ENCODE assay signal across 16 cellular contexts in the genomic region with DNA sequence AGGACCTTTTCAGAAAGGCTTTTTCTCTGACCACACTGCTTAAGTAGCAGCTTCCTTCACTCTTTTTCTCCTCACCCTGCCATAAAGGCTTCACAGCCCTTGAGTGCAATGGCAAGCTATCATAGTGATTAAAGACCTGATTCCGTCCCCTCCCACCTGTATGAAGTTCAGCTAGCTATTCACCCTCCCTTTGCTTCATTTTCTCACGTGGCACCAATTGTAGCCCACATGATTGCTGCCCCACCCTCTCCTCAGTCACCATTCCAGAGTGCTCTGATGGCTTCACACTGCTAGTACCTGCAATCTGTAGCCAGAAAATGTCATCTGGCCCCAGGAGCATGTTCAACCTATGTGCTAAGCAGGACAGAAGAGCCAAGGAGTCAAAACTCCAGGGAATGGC.
DNase-seq lines count a peak whose midpoint lies in the region; ATAC-seq, FAIRE-seq and TF ChIP-seq lines count a peak whose summit lies in the region.
"Had no signal": no experiment of that assay in that cellular context is flagged by ENCODE, and none has a peak within 500 bp of the region (broad histone marks: within the 10 kb centered on the region; RNA-seq: fewer than 3 reads in every experiment).

No MANE protein-coding gene starts in this region.

- POLR2A ChIA-PET in A673 (lab: Charles Lee; ENCODE audit: low non-redundant PET), result interaction anchor here (0.6 kb wide), 1 partner anchor 973 kb away, joined by 3 read pairs; no protein-coding TSS in a partner anchor
- POLR2A ChIA-PET in K562 (lab: Yijun Ruan, JAX), result no interaction called here

- no peak overlapping the region for H3K4me2 ChIP-seq in K562 (ENCODE audit: insufficient read depth, low read length)

- no peaks in the 10 kb centered on the region for H3K36me3 Mint-ChIP-seq in activated naive CD4-positive, alpha-beta T cell treated with anti-CD3 and anti-CD28 coated beads, Interleukin-2, amount 50 U/mL, for 72 hours
- H3K36me3 Mint-ChIP-seq: CD4-positive, alpha-beta memory T cell had no signal

- BruUV-seq in A673 (replicated peaks; lab: Mats Ljungman, UMichigan), result no TSS peak
- no TSS peak for BruUV-seq in K562 (replicated peaks; lab: Mats Ljungman, UMichigan)

- no peaks in the 10 kb centered on the region for H4K20me1 ChIP-seq in K562 (replicated peaks; ENCODE audit: control insufficient read depth, insufficient read depth, low read length)

- no peak for ATAC-seq in K562
- peak; percentile 32 for ATAC-seq in mucosa of descending colon
- ATAC-seq in pancreas, result no peak
- no peak for ATAC-seq in activated naive CD4-positive, alpha-beta T cell treated with anti-CD3 and anti-CD28 coated beads, Interleukin-2, amount 50 U/mL, for 72 hours
- ATAC-seq: HCT116 had no signal

- TF ChIP-seq POLR2A in K562 (conservative IDR thresholded peaks at IDR 0.05) (no peak), adrenal gland (IDR thresholded peaks at IDR 0.05) (no peak)

- H3K9me3 Mint-ChIP-seq in activated naive CD4-positive, alpha-beta T cell treated with anti-CD3 and anti-CD28 coated beads, Interleukin-2, amount 50 U/mL, for 72 hours, result no peaks in the 10 kb centered on the region

- in situ Hi-C loops in K562 (cut with MboI), result no loop called here

- H3K27me3 ChIP-seq in A673 (replicated peaks; ENCODE audit: insufficient read depth, low read depth, low read length, poor library complexity), result no peaks in the 10 kb centered on the region
- no peaks in the 10 kb centered on the region for H3K27me3 ChIP-seq in K562 (ENCODE audit: control insufficient read depth in 2 of 2, insufficient read depth in 2 of 2, low read length in 2 of 2)
- H3K27me3 ChIP-seq in adrenal gland, result no peaks in the 10 kb centered on the region
- H3K27me3 ChIP-seq in pancreas, result no peaks in the 10 kb centered on the region
- H3K27me3 ChIP-seq: BE2C had no signal

- TF ChIP-seq CTCF in A673 (conservative IDR thresholded peaks at IDR 0.05; ENCODE audit: low read depth, low read length) (no peak), K562 (IDR thresholded peaks at IDR 0.05 in 2 of 3, conservative IDR thresholded peaks at IDR 0.05 in 1 of 3; ENCODE audit: insufficient read depth in 2 of 3, low read depth in 1 of 3, low read length in 3 of 3) (no peak), mucosa of descending colon (IDR thresholded peaks at IDR 0.05) (no peak), adrenal gland (IDR thresholded peaks at IDR 0.05) (no peak), pancreas (IDR thresholded peaks at IDR 0.05) (no peak)

- H3K79me2 ChIP-seq in K562 (ENCODE audit: control insufficient read depth, insufficient read depth, low read length), result no peaks in the 10 kb centered on the region

- H3K36me3 ChIP-seq in A673 (ENCODE audit: insufficient read depth, low read length, poor library complexity, severe bottlenecking) (no peaks in the 10 kb centered on the region), K562 (ENCODE audit: control insufficient read depth, insufficient read depth, low read length) (no peaks in the 10 kb centered on the region), mucosa of descending colon (ENCODE audit: low read depth) (no peaks in the 10 kb centered on the region), adrenal gland (replicated peaks in 1 of 2) (no peaks in the 10 kb centered on the region), pancreas (no peaks in the 10 kb centered on the region)
- H3K36me3 ChIP-seq: BE2C had no signal

- H3K27ac Mint-ChIP-seq in activated naive CD4-positive, alpha-beta T cell treated with anti-CD3 and anti-CD28 coated beads, Interleukin-2, amount 50 U/mL, for 72 hours, result no peak overlapping the region
- H3K27ac Mint-ChIP-seq: CD4-positive, alpha-beta memory T cell had no signal

- CTCF ChIA-PET in A673 (lab: Charles Lee) (no interaction called here), K562 (lab: Yijun Ruan, JAX; ENCODE audit: low intra/inter-chr PET ratio) (no interaction called here)

- H2AFZ ChIP-seq in K562 (ENCODE audit: low read depth, low read length), result peak overlapping the region; percentile 14; the same call in 1 of the 2 replicates

- FAIRE-seq in GM18507 (lab: Jason Lieb, UNC) (peak; percentile 65), K562 (lab: Jason Lieb, UNC) (no peak), pancreas (lab: Jason Lieb, UNC) (no peak)
- FAIRE-seq: A204.1, H54 had no signal

- no peak for TF ChIP-seq RAD21 in K562 (CRISPR knock-in tag; conservative IDR thresholded peaks at IDR 0.05 in 1 of 2, IDR thresholded peaks at IDR 0.05 in 1 of 2)

- no peaks in the 10 kb centered on the region for H3K9me1 ChIP-seq in K562 (ENCODE audit: control insufficient read depth, insufficient read depth, low read length)

- H3K4me3 ChIP-seq in A673 (ENCODE audit: low read depth, low read length, poor library complexity, severe bottlenecking) (no peak overlapping the region), K562 (no peak overlapping the region), mucosa of descending colon (no peak overlapping the region), adrenal gland (no peak overlapping the region), pancreas (no peak overlapping the region)
- H3K4me3 ChIP-seq: GM23248 had no signal

- H3K4me1 ChIP-seq in A673 (ENCODE audit: insufficient read depth, low read length, poor library complexity, severe bottlenecking), result peaks cover 23% of the 10 kb centered on the region
- no peaks in the 10 kb centered on the region for H3K4me1 ChIP-seq in K562 (replicated peaks in 1 of 2; ENCODE audit: control insufficient read depth in 2 of 2, insufficient read depth in 2 of 2, low read length in 2 of 2)
- H3K4me1 ChIP-seq in mucosa of descending colon (ENCODE audit: low read depth), result no peaks in the 10 kb centered on the region
- H3K4me1 ChIP-seq in adrenal gland (replicated peaks in 1 of 2), result no peaks in the 10 kb centered on the region
- H3K4me1 ChIP-seq in pancreas, result no peaks in the 10 kb centered on the region
- H3K4me1 ChIP-seq: BE2C had no signal

- no peak for TF ChIP-seq EP300 in K562 (IDR thresholded peaks at IDR 0.05; ENCODE audit: low read length)

- H3K9me3 ChIP-seq in A673 (ENCODE audit: low read depth, low read length, poor library complexity, severe bottlenecking) (no peaks in the 10 kb centered on the region), K562 (replicated peaks; ENCODE audit: control insufficient read depth, insufficient read depth, low read depth, low read length) (no peaks in the 10 kb centered on the region), mucosa of descending colon (no peaks in the 10 kb centered on the region), adrenal gland (replicated peaks in 1 of 3) (no peaks in the 10 kb centered on the region), pancreas (no peaks in the 10 kb centered on the region)
- H3K9me3 ChIP-seq: BE2C had no signal

- H3K9ac ChIP-seq in K562 (ENCODE audit: insufficient read depth in 1 of 2, low read depth in 2 of 2, low read length in 2 of 2), result no peak overlapping the region
- H3K9ac ChIP-seq: GM23248 had no signal

- DNase-seq in A673 (ENCODE audit: low spot score) (no peak), GM18507 (ENCODE audit: extremely low spot score, insufficient read length, low read depth) (no peak), K562 (ENCODE audit: extremely low read depth in 1 of 4, low spot score in 3 of 4) (no peak), mucosa of descending colon (no peak), adrenal gland (no peak), pancreas (no peak)
- no peak for DNase-seq in activated naive CD4-positive, alpha-beta T cell treated with anti-CD3 and anti-CD28 coated beads, Interleukin-2, amount 50 U/mL, for 72 hours (ENCODE audit: low spot score in 2 of 2)
- DNase-seq: BE2C; CD4-positive, alpha-beta memory T cell; DMS79; GM23248; IMR-90 had no signal

- intact Hi-C loops in A673 (cut with micrococcal nuclease; ENCODE audit: unreplicated experiment), result no loop called here
- intact Hi-C loops in K562 (cut with micrococcal nuclease), result no loop called here
- intact Hi-C loops in mucosa of descending colon (cut with DNase I, micrococcal nuclease), result no loop called here
- intact Hi-C loops in adrenal gland (cut with DNase I), result no loop called here
- intact Hi-C loops in pancreas (cut with DNase I), result no loop called here

- H3K27ac ChIP-seq in A673 (ENCODE audit: low read depth, low read length, poor library complexity, severe bottlenecking) (peak overlapping the region; percentile 57), K562 (ENCODE audit: extremely low read depth, low read depth, low read length) (no peak overlapping the region), adrenal gland (no peak overlapping the region), pancreas (no peak overlapping the region)
- H3K27ac ChIP-seq: C4-2B, GM23248 had no signal

- 0% methylated on average over 2 of the region's 2 CpGs for WGBS in K562 (ENCODE audit: insufficient coverage, low coverage, missing lambda C conversion rate)
- WGBS in adrenal gland, 4 donors, result 49 to 63% (median 50%) methylated on average over 2 of the region's 2 CpGs
- 53 to 55% methylated on average over 2 of the region's 2 CpGs for WGBS in pancreas, 2 donors

TF ChIP-seq in K562, 482 proteins besides CTCF, POLR2A, EP300 and RAD21:
- 0 out of 2 replicates have a peak, but pooled peaks have one; percentile 11 for TF ChIP-seq ZNF766 (CRISPR knock-in tag; conservative IDR thresholded peaks at IDR 0.05)
- no peak for TF ChIP-seq ZC3H4 (CRISPR knock-in tag; IDR thresholded peaks at IDR 0.05; ENCODE audit: borderline replicate concordance)
- TF ChIP-seq C11orf30 (IDR thresholded peaks at IDR 0.05; ENCODE audit: low read depth), result no peak
TF ChIP-seq in K562: peak in this region for 1.
